Comparison of ENCODE assay signal across 16 cellular contexts in the genomic region with DNA sequence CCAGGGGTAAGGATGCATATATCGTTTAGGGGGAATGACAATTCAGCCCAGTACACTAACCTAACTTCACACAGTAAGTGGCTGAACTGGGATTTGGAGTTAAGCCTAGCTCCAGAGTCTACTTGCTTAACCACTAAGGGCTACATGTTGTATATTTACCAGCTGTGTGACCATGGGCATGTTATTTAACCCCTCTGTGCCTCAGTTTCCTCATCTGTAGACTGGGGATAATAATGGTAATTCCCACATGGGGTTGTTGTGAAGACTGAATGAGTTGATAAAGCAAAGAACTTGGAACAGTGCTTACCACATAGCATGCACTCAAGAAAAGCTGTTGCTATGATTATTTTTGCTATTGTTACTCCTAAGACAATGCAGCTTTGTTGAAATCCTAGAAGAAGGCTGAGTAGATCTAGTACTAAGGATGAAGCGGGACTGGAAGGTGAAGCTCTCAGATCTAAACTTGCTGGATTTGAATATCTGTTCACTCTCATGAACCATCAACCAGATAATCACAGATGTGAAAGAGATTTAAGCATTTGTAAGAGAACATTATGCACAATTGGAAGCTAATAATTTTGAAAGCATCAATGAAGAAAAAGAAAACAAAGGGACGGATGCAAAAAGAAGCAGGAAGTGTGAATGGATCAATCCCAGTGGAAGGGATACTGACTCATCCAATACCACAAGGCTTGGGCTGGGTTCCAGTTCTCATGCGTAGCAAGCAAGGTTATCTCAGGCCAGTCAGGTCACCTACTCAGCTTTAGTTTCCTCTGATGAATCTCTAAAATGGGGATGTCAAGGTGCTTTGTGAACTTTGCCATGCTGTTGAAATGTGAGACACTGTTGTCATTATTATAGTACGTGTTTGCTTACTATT.
DNase-seq lines count a peak whose midpoint lies in the region; ATAC-seq lines count a peak whose summit lies in the region.
"Had no signal": no experiment of that assay in that cellular context is flagged by ENCODE, and none has a peak within 500 bp of the region (broad histone marks: within the 10 kb centered on the region; RNA-seq: fewer than 3 reads in every experiment).

No MANE protein-coding gene starts in this region.

- DNase-seq in AG08395 (ENCODE audit: low spot score) (peak; percentile 90), HS-5 (ENCODE audit: low read depth) (peak; percentile 84), amniotic epithelial cell (ENCODE audit: low read depth) (peak; percentile 91), glomerular visceral epithelial cell (ENCODE audit: extremely low spot score) (peak; percentile 83), NCI-H524 (lab: John Stamatoyannopoulos, UW) (no peak)
- DNase-seq: activated CD4-positive, CD25-positive, alpha-beta regulatory T cell treated with anti-CD3 and anti-CD28 coated beads, Interleukin-2, amount 50 U/mL, for 72 hours; activated effector memory CD4-positive, alpha-beta T cell treated with Interleukin-2 at 50 U/mL for 16 hours; BE2C; GOT3; mesendoderm; NCI-H345; testis had no signal

- ATAC-seq in HG02885 (IDR thresholded peaks at IDR 0.05; ENCODE audit: poor library complexity, unreplicated experiment) (no peak), HG03432 (IDR thresholded peaks at IDR 0.05; ENCODE audit: unreplicated experiment) (no peak), HG03196 (IDR thresholded peaks at IDR 0.05; ENCODE audit: unreplicated experiment) (no peak)
- ATAC-seq: Right ventricle myocardium inferior had no signal

Comparison
In these comparisons a context has a peak if more than half of its experiments do, and no peak if none do; other contexts are left out.
1. DNase-seq: peak in AG08395 (single experiment), HS-5 (single experiment), amniotic epithelial cell (single experiment) and glomerular visceral epithelial cell (single experiment); none in NCI-H524 (0 of 2).